Comparison of ENCODE assay signal across 28 cellular contexts in genomic region chr3:1037631-1038030, GRCh38. TPM values are rescaled to one million over a fixed set of nuclear protein-coding genes. Genes with fewer than 3 reads are reported as not detected.
"Had no signal": no experiment of that assay in that cellular context is flagged by ENCODE, and none has a peak within 500 bp of the region (broad histone marks: within the 10 kb centered on the region; RNA-seq: fewer than 3 reads in every experiment).

No MANE protein-coding gene starts in this region.

- H3K9ac ChIP-seq: SK-N-SH had no signal

- DNase-seq: activated CD4-positive, alpha-beta T cell treated with anti-CD3 and anti-CD28 coated beads, Interleukin-2, amount 10 ng/mL, durations not matched to agents 24 days and 14 days; activated CD4-positive, alpha-beta T cell treated with anti-CD3 and anti-CD28 coated beads, Interleukin-2, amount 50 U/mL, for 4 hours; activated CD8-positive, alpha-beta T cell treated with anti-CD3 and anti-CD28 coated beads for 36 hours; activated gamma-delta T cell; activated naive CD4-positive, alpha-beta T cell treated with Interleukin-2 at 50 U/mL for 16 hours; activated naive CD8-positive, alpha-beta T cell treated with anti-CD3 and anti-CD28 coated beads, Interleukin-2, amount 10 ng/mL, durations not matched to agents 7 days and 5 days; activated T-cell treated with anti-CD3 and anti-CD28 coated beads, Interleukin-2, amount 50 U/mL, for 24 hours; Kasumi-1; KG1; MG63; NCI-H1048; NCI-H1105 treated with DMSO at 0.1 percent for 48 hours; NCI-H1436; NCI-H1694; NCI-H1930; NCI-H345; NCI-H524 treated with DMSO at 0.1 percent for 48 hours; Peyer's patch; Right ventricle myocardium superior; SJCRH30; SK-N-SH had no signal

- FAIRE-seq: TTC549 had no signal

- H3K4me3 ChIP-seq: MG63, Peyer's patch, SJCRH30 had no signal

- H3K27me3 Mint-ChIP-seq: activated CD4-positive, alpha-beta T cell treated with anti-CD3 and anti-CD28 coated beads, Interleukin-2, amount 10 ng/mL, durations not matched to agents 24 days and 14 days; activated CD8-positive, alpha-beta T cell treated with anti-CD3 and anti-CD28 coated beads for 36 hours; activated naive CD4-positive, alpha-beta T cell treated with anti-CD3 and anti-CD28 coated beads, Interleukin-2, amount 50 U/mL, for 24 hours; activated naive CD8-positive, alpha-beta T cell treated with anti-CD3 and anti-CD28 coated beads, Interleukin-2, amount 10 ng/mL, durations not matched to agents 7 days and 5 days; activated T-cell treated with anti-CD3 and anti-CD28 coated beads, Interleukin-2, amount 50 U/mL, for 24 hours had no signal

- H3K9me3 Mint-ChIP-seq: activated CD4-positive, alpha-beta T cell treated with anti-CD3 and anti-CD28 coated beads, Interleukin-2, amount 10 ng/mL, durations not matched to agents 24 days and 14 days had no signal

- ATAC-seq: activated CD8-positive, alpha-beta T cell treated with anti-CD3 and anti-CD28 coated beads for 36 hours had no signal

- H3K4me1 ChIP-seq: Peyer's patch, SJCRH30 had no signal

- H3K27me3 ChIP-seq: MG63, Peyer's patch, SJCRH30 had no signal

- H3K4me2 ChIP-seq: SK-N-SH had no signal

- H3K4me3 Mint-ChIP-seq: activated CD4-positive, alpha-beta T cell treated with anti-CD3 and anti-CD28 coated beads, Interleukin-2, amount 10 ng/mL, durations not matched to agents 24 days and 14 days; activated CD8-positive, alpha-beta T cell treated with anti-CD3 and anti-CD28 coated beads for 36 hours; activated naive CD4-positive, alpha-beta T cell treated with anti-CD3 and anti-CD28 coated beads, Interleukin-2, amount 50 U/mL, for 24 hours; activated naive CD8-positive, alpha-beta T cell treated with anti-CD3 and anti-CD28 coated beads, Interleukin-2, amount 10 ng/mL, durations not matched to agents 7 days and 5 days; activated T-cell treated with anti-CD3 and anti-CD28 coated beads, Interleukin-2, amount 50 U/mL, for 24 hours; brain; T-helper 1 cell treated with Interleukin-12 subunit alpha and Interleukin-12 subunit beta and Interleukin-4 antibody, amounts not matched to agents 30 μg/mL and 1 μg/mL, for 36 hours; T-helper 2 cell treated with Interferon-gamma antibody and Interleukin-4, amounts not matched to agents 5 μg/mL and 100 μg/mL, for 36 hours had no signal

- H3K36me3 ChIP-seq: MG63, Peyer's patch, SJCRH30 had no signal

- H3K27ac Mint-ChIP-seq: activated CD4-positive, alpha-beta T cell treated with anti-CD3 and anti-CD28 coated beads, Interleukin-2, amount 10 ng/mL, durations not matched to agents 24 days and 14 days; activated CD8-positive, alpha-beta T cell treated with anti-CD3 and anti-CD28 coated beads for 36 hours; activated naive CD4-positive, alpha-beta T cell treated with anti-CD3 and anti-CD28 coated beads, Interleukin-2, amount 50 U/mL, for 24 hours; activated naive CD8-positive, alpha-beta T cell treated with anti-CD3 and anti-CD28 coated beads, Interleukin-2, amount 10 ng/mL, durations not matched to agents 7 days and 5 days; activated T-cell treated with anti-CD3 and anti-CD28 coated beads, Interleukin-2, amount 50 U/mL, for 24 hours; activated T-helper 2 cell treated with anti-CD3 and anti-CD28 coated beads, Interferon-gamma antibody, Interleukin-2, Interleukin-4, amounts not matched to agents 10 μg/mL and 5 μg/mL and 100 μg/mL, durations not matched to agents 14 hours and 24 hours and 36 hours; brain; T-helper 1 cell treated with Interleukin-12 subunit alpha and Interleukin-12 subunit beta and Interleukin-4 antibody, amounts not matched to agents 30 μg/mL and 1 μg/mL, for 36 hours; T-helper 2 cell treated with Interferon-gamma antibody and Interleukin-4, amounts not matched to agents 5 μg/mL and 100 μg/mL, for 36 hours had no signal

- H3K27ac ChIP-seq: Peyer's patch, RWPE1, SJCRH30 had no signal

- H3K9me3 ChIP-seq: MG63, SJCRH30, SK-N-SH had no signal

- H3K36me3 Mint-ChIP-seq: activated naive CD4-positive, alpha-beta T cell treated with anti-CD3 and anti-CD28 coated beads, Interleukin-2, amount 50 U/mL, for 24 hours; activated naive CD8-positive, alpha-beta T cell treated with anti-CD3 and anti-CD28 coated beads, Interleukin-2, amount 10 ng/mL, durations not matched to agents 7 days and 5 days; brain had no signal

- H3K4me1 Mint-ChIP-seq: activated CD4-positive, alpha-beta T cell treated with anti-CD3 and anti-CD28 coated beads, Interleukin-2, amount 10 ng/mL, durations not matched to agents 24 days and 14 days; activated naive CD4-positive, alpha-beta T cell treated with anti-CD3 and anti-CD28 coated beads, Interleukin-2, amount 50 U/mL, for 24 hours; activated naive CD8-positive, alpha-beta T cell treated with anti-CD3 and anti-CD28 coated beads, Interleukin-2, amount 10 ng/mL, durations not matched to agents 7 days and 5 days; brain had no signal

RNA-seq across cellular contexts. Expression of gene CNTN6, which starts 55.2 kb away (rescaled TPM):
- total RNA-seq: activated CD4-positive, alpha-beta T cell treated with anti-CD3 and anti-CD28 coated beads, Interleukin-2, amount 10 ng/mL, durations not matched to agents 24 days and 14 days; activated CD8-positive, alpha-beta T cell treated with anti-CD3 and anti-CD28 coated beads for 36 hours; activated naive CD8-positive, alpha-beta T cell treated with anti-CD3 and anti-CD28 coated beads, Interleukin-2, amount 10 ng/mL, durations not matched to agents 7 days and 5 days; activated T-helper 2 cell treated with anti-CD3 and anti-CD28 coated beads, Interferon-gamma antibody, Interleukin-2, Interleukin-4, amounts not matched to agents 10 μg/mL and 5 μg/mL and 100 μg/mL, durations not matched to agents 14 hours and 24 hours and 36 hours; Right ventricle myocardium superior had no signal
